ENCODE assay signal across 24 cellular contexts in genomic region chr1:57483954-57484353, GRCh38.
"Had no signal": no experiment of that assay in that cellular context is flagged by ENCODE, and none has a peak within 500 bp of the region (broad histone marks: within the 10 kb centered on the region; RNA-seq: fewer than 3 reads in every experiment).

No MANE protein-coding gene starts in this region.

- H3K36me3 ChIP-seq: colonic mucosa, esophagus muscularis mucosa, gastroesophageal sphincter, lower lobe of right lung, neural progenitor cell, spleen, upper lobe of left lung had no signal

- H2AFZ ChIP-seq: neural progenitor cell had no signal

- H3K4me3 ChIP-seq: colonic mucosa, dorsolateral prefrontal cortex, esophagus muscularis mucosa, gastroesophageal sphincter, lower lobe of right lung, neural progenitor cell, spleen, upper lobe of left lung had no signal

- H3K9me3 ChIP-seq: colonic mucosa, esophagus muscularis mucosa, gastroesophageal sphincter, lower lobe of right lung, spleen, upper lobe of left lung had no signal

- ATAC-seq: activated T-helper 17 cell treated with anti-CD3 and anti-CD28 coated beads, Interleukin-2, amount 50 U/mL, for 72 hours; gastroesophageal sphincter; left lobe of liver; lower lobe of right lung; naive thymus-derived CD4-positive, alpha-beta T cell; WTC11 had no signal

- H3K27me3 ChIP-seq: colonic mucosa, esophagus muscularis mucosa, gastroesophageal sphincter, neural progenitor cell, spleen, upper lobe of left lung had no signal

- H3K9ac ChIP-seq: neural progenitor cell had no signal

- FAIRE-seq: keratinocyte had no signal

- H3K4me1 ChIP-seq: colonic mucosa, esophagus muscularis mucosa, gastroesophageal sphincter, lower lobe of right lung, spleen, upper lobe of left lung had no signal

- H3K4me2 ChIP-seq: neural progenitor cell had no signal

- H3K27ac ChIP-seq: colonic mucosa, dorsolateral prefrontal cortex, esophagus muscularis mucosa, gastroesophageal sphincter, lower lobe of right lung, neural progenitor cell, spleen, upper lobe of left lung had no signal

- DNase-seq: activated CD8-positive, alpha-beta memory T cell treated with anti-CD3 and anti-CD28 coated beads for 24 hours; activated CD8-positive, alpha-beta memory T cell treated with anti-CD3 and anti-CD28 coated beads, Interleukin-2, amount 50 U/mL, for 4 hours; activated naive CD4-positive, alpha-beta T cell treated with Interleukin-2 at 50 U/mL for 16 hours; activated naive CD8-positive, alpha-beta T cell treated with anti-CD3 and anti-CD28 coated beads for 36 hours; activated T-cell treated with anti-CD3 and anti-CD28 coated beads, Interleukin-2, amount 50 U/mL, for 24 hours; colonic mucosa; dorsolateral prefrontal cortex; head of caudate nucleus; hypothalamus; lower lobe of right lung; naive thymus-derived CD4-positive, alpha-beta T cell; retina; spleen; stimulated activated CD4-positive, alpha-beta T cell treated with anti-CD3 and anti-CD28 coated beads, Interleukin-4, amount 100 ng/mL, for 1 hour; stimulated activated naive CD4-positive, alpha-beta T cell; T1000; upper lobe of left lung had no signal
